In the genomic region with DNA sequence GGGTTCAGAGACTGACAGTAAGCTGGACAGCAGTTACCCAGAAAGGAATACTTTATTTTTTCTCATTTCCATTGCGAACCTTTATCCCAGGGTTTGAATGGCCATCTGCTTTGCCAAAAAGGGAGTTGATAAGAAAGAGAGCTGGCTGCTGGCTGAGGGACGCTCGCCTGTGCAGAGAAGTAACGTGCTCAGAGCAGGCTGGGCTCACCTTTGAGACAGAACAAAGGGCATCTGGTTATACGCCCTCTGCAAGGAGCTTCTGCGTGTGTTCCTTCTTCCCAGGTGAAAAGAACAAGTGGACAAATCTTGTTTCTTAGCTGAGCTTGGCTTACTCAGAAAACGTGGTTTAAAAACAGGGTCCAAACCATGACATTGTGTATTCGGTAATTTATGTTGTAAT, we compare ENCODE assay signal across 1 cellular context.
TF ChIP-seq lines count a peak whose summit lies in the region.

No MANE protein-coding gene starts in this region.

TF ChIP-seq in WTC11, 78 proteins besides CTCF, POLR2A, EP300 and RAD21 (continued from another document):
- TF ChIP-seq, protein P1, sequence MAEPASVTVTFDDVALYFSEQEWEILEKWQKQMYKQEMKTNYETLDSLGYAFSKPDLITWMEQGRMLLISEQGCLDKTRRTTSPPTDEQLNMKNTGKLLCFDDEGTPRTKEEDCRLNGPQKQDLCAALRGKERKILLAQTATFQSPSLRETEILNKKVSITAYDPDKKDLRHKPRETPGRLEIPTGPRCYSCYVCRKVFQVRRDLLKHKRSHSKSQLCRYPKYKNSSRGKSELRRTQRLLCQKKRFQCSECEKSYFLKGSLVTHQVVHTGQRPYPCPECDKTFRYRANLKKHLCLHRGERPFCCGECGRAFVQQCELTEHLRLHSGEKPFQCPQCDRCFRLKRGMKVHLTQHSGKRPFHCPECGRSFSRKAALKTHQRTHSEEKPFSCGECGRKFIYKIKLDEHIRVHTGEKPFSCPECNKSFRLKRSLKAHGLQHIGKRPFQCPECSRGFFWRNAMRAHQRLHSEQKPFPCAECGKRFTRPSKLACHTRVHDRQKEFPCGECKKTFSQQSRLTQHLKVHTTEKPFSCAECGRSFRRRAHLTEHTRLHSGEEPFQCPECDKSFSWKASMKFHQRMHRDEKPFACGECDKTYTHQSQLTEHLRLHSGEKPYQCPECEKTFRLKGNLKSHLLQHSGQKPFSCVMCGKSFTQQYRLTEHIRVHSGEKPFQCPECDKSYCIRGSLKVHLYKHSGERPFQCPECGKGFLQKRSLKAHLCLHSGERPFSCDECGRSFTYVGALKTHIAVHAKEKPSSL (CRISPR knock-in tag; conservative IDR thresholded peaks at IDR 0.05) = no peak
- TF ChIP-seq IRF2 (CRISPR knock-in tag; IDR thresholded peaks at IDR 0.05; ENCODE audit: borderline replicate concordance, low read depth) = no peak
TF ChIP-seq in WTC11: peak in this region for 0.
